Comparison of ENCODE assay signal across 7 cellular contexts in genomic region chr4:153506341-153506967, GRCh38. TPM values are rescaled to one million over a fixed set of nuclear protein-coding genes. Genes with fewer than 3 reads are reported as not detected.
DNase-seq lines count a peak whose midpoint lies in the region; ATAC-seq, FAIRE-seq and TF ChIP-seq lines count a peak whose summit lies in the region.
"Not testable (repeated sequence)": the region's sequence is repeated elsewhere in the genome, so short reads cannot be mapped to it uniquely, and the experiment has no call there.

No MANE protein-coding gene starts in this region.

- H4K20me1 ChIP-seq in astrocyte (ENCODE audit: insufficient read depth, low read length), result not testable (repeated sequence)

- not testable (repeated sequence) for TF ChIP-seq CTCF in astrocyte (IDR thresholded peaks at IDR 0.05; ENCODE audit: insufficient read depth, low read depth, low read length)

- H3K4me3 ChIP-seq in astrocyte (ENCODE audit: insufficient read depth, low read depth, low read length), result not testable (repeated sequence)

- peak overlapping the region; percentile 84 to 86 for H3K27ac Mint-ChIP-seq in T-cell
- H3K27ac Mint-ChIP-seq in activated T-cell treated with anti-CD3 and anti-CD28 coated beads, Interleukin-2, amount 50 U/mL, for 24 hours, result peak overlapping the region; percentile 57
- not testable (repeated sequence) for H3K27ac Mint-ChIP-seq in astrocyte (ENCODE audit: unreplicated experiment)
- peak overlapping the region in 9 of 10 donors; percentile 72 to 95 (median 88) for H3K27ac Mint-ChIP-seq in naive thymus-derived CD8-positive, alpha-beta T cell

- not testable (repeated sequence) for H2AFZ ChIP-seq in astrocyte (ENCODE audit: low read depth, low read length)

- H3K9me3 ChIP-seq in astrocyte (ENCODE audit: insufficient read depth, low read depth, low read length), result not testable (repeated sequence)

- POLR2A ChIA-PET in T-cell (lab: Charles Lee), result not testable (repeated sequence)
- POLR2A ChIA-PET in naive thymus-derived CD8-positive, alpha-beta T cell (lab: Charles Lee), result interaction anchor here (0.6 to 1.2 kb wide), 3 partner anchors 9 to 32 kb away, joined by 3 to 5 read pairs (median 3); no protein-coding TSS in a partner anchor

- H3K4me1 Mint-ChIP-seq in T-cell (peaks cover 80 to 82% (median 81%) of the 10 kb centered on the region in 3 donors), astrocyte (ENCODE audit: low read depth, unreplicated experiment) (peaks cover 14% of the 10 kb centered on the region)
- peaks cover 79% of the 10 kb centered on the region for H3K4me1 Mint-ChIP-seq in activated T-cell treated with anti-CD3 and anti-CD28 coated beads, Interleukin-2, amount 50 U/mL, for 24 hours (ENCODE audit: low read depth)
- H3K4me1 Mint-ChIP-seq in naive thymus-derived CD8-positive, alpha-beta T cell, result peaks cover 38 to 84% (median 78%) of the 10 kb centered on the region in 4 donors

- DNase-seq in DMS53 (lab: John Stamatoyannopoulos, UW) (peak; percentile 10), astrocyte (ENCODE audit: low read depth) (peak; percentile 33)
- DNase-seq in T-cell; activated T-cell treated with anti-CD3 and anti-CD28 coated beads, Interleukin-2, amount 50 U/mL, for 24 hours; naive thymus-derived CD8-positive, alpha-beta T cell: not testable (repeated sequence)
- peak; percentile 47 for DNase-seq in stimulated activated CD4-positive, alpha-beta T cell treated with anti-CD3 and anti-CD28 coated beads, Interleukin-1b, Interleukin-23, amount 100 ng/mL, for 48 hours

- H3K36me3 Mint-ChIP-seq in T-cell (peaks cover 39% of the 10 kb centered on the region), astrocyte (ENCODE audit: low read depth, unreplicated experiment) (peaks cover 14% of the 10 kb centered on the region)
- H3K36me3 Mint-ChIP-seq in activated T-cell treated with anti-CD3 and anti-CD28 coated beads, Interleukin-2, amount 50 U/mL, for 24 hours (ENCODE audit: low read depth), result peaks cover 78% of the 10 kb centered on the region
- peaks cover 0 to 57% (median 25%) of the 10 kb centered on the region in 3 donors for H3K36me3 Mint-ChIP-seq in naive thymus-derived CD8-positive, alpha-beta T cell

- CTCF ChIA-PET in T-cell (lab: Charles Lee), result not testable (repeated sequence)

- not testable (repeated sequence) for H3K27me3 Mint-ChIP-seq in T-cell; activated T-cell treated with anti-CD3 and anti-CD28 coated beads, Interleukin-2, amount 50 U/mL, for 24 hours; astrocyte (ENCODE audit: low read depth, unreplicated experiment); naive thymus-derived CD8-positive, alpha-beta T cell

- FAIRE-seq in astrocyte (lab: Jason Lieb, UNC), result not testable (repeated sequence)

- not testable (repeated sequence) for H3K9me3 Mint-ChIP-seq in T-cell; activated T-cell treated with anti-CD3 and anti-CD28 coated beads, Interleukin-2, amount 50 U/mL, for 24 hours; astrocyte (ENCODE audit: unreplicated experiment); naive thymus-derived CD8-positive, alpha-beta T cell

- peak overlapping the region in 1 of 3 donors; percentile 1 for H3K4me3 Mint-ChIP-seq in T-cell
- not testable (repeated sequence) for H3K4me3 Mint-ChIP-seq in activated T-cell treated with anti-CD3 and anti-CD28 coated beads, Interleukin-2, amount 50 U/mL, for 24 hours; astrocyte (ENCODE audit: unreplicated experiment)
- H3K4me3 Mint-ChIP-seq in naive thymus-derived CD8-positive, alpha-beta T cell, result peak overlapping the region in 6 of 10 donors; percentile 14 to 59 (median 35)

- not testable (repeated sequence) for H3K4me2 ChIP-seq in astrocyte (ENCODE audit: low read length)

- not testable (repeated sequence) for H3K36me3 ChIP-seq in astrocyte (ENCODE audit: insufficient read depth, low read length)

- not testable (repeated sequence) for H3K27me3 ChIP-seq in astrocyte (ENCODE audit: insufficient read depth, low read length)

- ATAC-seq in T-cell (replicated peaks in 1 of 4); naive thymus-derived CD8-positive, alpha-beta T cell: not testable (repeated sequence)
- ATAC-seq in esophagus mucosa, result peak; percentile 77

- not testable (repeated sequence) for H3K4me1 ChIP-seq in astrocyte (ENCODE audit: insufficient read depth, low read length)

- H3K9ac ChIP-seq in astrocyte (ENCODE audit: low read length), result not testable (repeated sequence)

- H3K79me2 ChIP-seq in astrocyte (ENCODE audit: insufficient read depth, low read length), result not testable (repeated sequence)

- H3K27ac ChIP-seq in astrocyte (ENCODE audit: low read depth, low read length), result not testable (repeated sequence)

RNA-seq across cellular contexts. Expression of gene TMEM131L, which starts 40.3 kb away (rescaled TPM):
- total RNA-seq in T-cell (100 to 1,000 TPM in 1 of 5 donors, 10 to 100 TPM in 4; 60.7 to 115 (median 72.6) TPM), astrocyte (18.3 and 18.6 TPM in 2 replicates), esophagus mucosa (14.7 TPM)
- 10 to 100 TPM; 72.2 to 72.6 TPM for total RNA-seq in naive thymus-derived CD8-positive, alpha-beta T cell
- 10 to 100 TPM; 13.8 to 32.9 (median 26.7) TPM for polyA plus RNA-seq in naive thymus-derived CD8-positive, alpha-beta T cell
